In the genomic region with DNA sequence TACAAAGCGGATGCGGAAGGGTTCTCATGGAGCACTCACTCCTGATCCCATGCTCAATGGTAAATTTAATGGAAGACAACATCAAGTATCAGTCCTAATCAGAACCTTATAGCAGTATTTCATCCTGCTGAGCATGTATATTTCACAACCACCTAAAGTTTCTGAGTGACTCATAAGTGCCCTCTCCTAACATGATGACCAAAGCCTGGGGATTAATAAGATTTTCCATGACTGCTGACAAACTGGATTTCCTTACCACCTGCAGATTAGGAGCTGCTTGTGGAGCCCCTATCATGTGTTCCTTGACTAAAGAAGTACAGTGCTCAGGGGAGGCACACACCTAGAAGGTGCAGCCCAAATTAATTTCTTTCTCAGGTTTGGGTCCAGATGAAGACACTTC, we compare ENCODE assay signal across 13 cellular contexts.
DNase-seq lines count a peak whose midpoint lies in the region; ATAC-seq and TF ChIP-seq lines count a peak whose summit lies in the region.
"Had no signal": no experiment of that assay in that cellular context is flagged by ENCODE, and none has a peak within 500 bp of the region (broad histone marks: within the 10 kb centered on the region; RNA-seq: fewer than 3 reads in every experiment).

No MANE protein-coding gene starts in this region.

- no peak for TF ChIP-seq CTCF in AG10803 (conservative IDR thresholded peaks at IDR 0.05; ENCODE audit: low read length)
- TF ChIP-seq CTCF in astrocyte of the cerebellum (IDR thresholded peaks at IDR 0.05; ENCODE audit: low read depth, low read length, missing control alignments) = no peak

- H3K4me3 ChIP-seq in AG10803 (ENCODE audit: low read length) = no peak overlapping the region
- H3K4me3 ChIP-seq in astrocyte of the cerebellum (ENCODE audit: low read depth, low read length) = no peak overlapping the region
- H3K4me3 ChIP-seq: ascending aorta, gastroesophageal sphincter, prostate gland, SJCRH30 had no signal

- peak; percentile 60 for DNase-seq in AG10803 (ENCODE audit: low read depth)
- peak; percentile 64 for DNase-seq in HT1080 (ENCODE audit: low read depth)
- peak; percentile 26 for DNase-seq in astrocyte of the cerebellum (ENCODE audit: low read depth)
- peak; percentile 13 to 16 for DNase-seq in lung microvascular endothelial cell (ENCODE audit: low read depth in 2 of 2)
- no peak for DNase-seq in KG1 (lab: John Stamatoyannopoulos, UW)
- DNase-seq: COR-L47, SJCRH30 had no signal

- in situ Hi-C loops in astrocyte of the cerebellum (cut with HindIII; ENCODE audit: low sequenced_read_pairs) = no loop called here

- ATAC-seq in GM18909 (IDR thresholded peaks at IDR 0.05; ENCODE audit: poor library complexity, unreplicated experiment) (no peak), GM19455 (IDR thresholded peaks at IDR 0.05; ENCODE audit: unreplicated experiment) (no peak), HG03442 (IDR thresholded peaks at IDR 0.05; ENCODE audit: unreplicated experiment) (no peak)
- ATAC-seq: gastroesophageal sphincter had no signal
